ENCODE assay signal across 21 cellular contexts in the genomic region with DNA sequence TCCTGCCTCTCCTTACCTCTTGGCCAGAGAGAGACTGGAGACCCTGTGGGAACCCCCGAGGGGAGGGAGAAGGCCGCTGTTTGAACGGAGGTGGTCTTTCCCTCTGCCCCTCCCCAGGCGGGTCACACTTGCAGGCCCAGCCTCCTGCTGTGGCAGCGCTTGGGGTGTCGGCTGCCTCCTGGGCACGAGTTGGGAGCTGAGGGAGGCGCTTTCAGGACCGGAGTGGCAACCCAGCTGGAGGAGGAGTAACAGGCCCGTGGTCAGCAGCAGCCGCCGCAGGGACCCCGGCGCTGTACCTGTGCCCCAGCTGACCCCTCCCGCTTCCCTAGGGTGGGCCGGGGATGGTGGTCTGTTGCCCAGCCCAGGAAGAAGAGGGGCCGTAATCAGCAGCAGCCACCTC.
DNase-seq lines count a peak whose midpoint lies in the region; ATAC-seq and TF ChIP-seq lines count a peak whose summit lies in the region.
"Had no signal": no experiment of that assay in that cellular context is flagged by ENCODE, and none has a peak within 500 bp of the region (broad histone marks: within the 10 kb centered on the region; RNA-seq: fewer than 3 reads in every experiment).

No MANE protein-coding gene starts in this region.

- H3K9me3 Mint-ChIP-seq in activated naive CD8-positive, alpha-beta T cell treated with anti-CD3 and anti-CD28 coated beads, Interleukin-2, amount 10 ng/mL, durations not matched to agents 7 days and 5 days = no peaks in the 10 kb centered on the region
- no peaks in the 10 kb centered on the region for H3K9me3 Mint-ChIP-seq in activated naive CD8-positive, alpha-beta T cell treated with anti-CD3 and anti-CD28 coated beads, Interleukin-2, amount 50 U/mL, for 24 hours
- H3K9me3 Mint-ChIP-seq: activated CD4-positive, alpha-beta memory T cell treated with anti-CD3 and anti-CD28 coated beads for 36 hours; activated naive CD8-positive, alpha-beta T cell treated with anti-CD3 and anti-CD28 coated beads for 36 hours; CD4-positive, alpha-beta T cell; dendritic cell treated with granulocyte-macrophage colony-stimulating factor and Interleukin-4, amounts not matched to agents 40 ng/mL and 50 ng/mL, for 4 days; nephron had no signal

- peaks cover 85% of the 10 kb centered on the region for H3K4me1 ChIP-seq in Panc1 (ENCODE audit: control insufficient read depth, insufficient read depth, low read length)
- H3K4me1 ChIP-seq in iPS-18a (ENCODE audit: control insufficient read depth, low read depth, low read length) = peaks cover 30% of the 10 kb centered on the region
- H3K4me1 ChIP-seq in stomach smooth muscle (ENCODE audit: control insufficient read depth, insufficient read depth, low read length) = peaks cover 70% of the 10 kb centered on the region

- no peak overlapping the region for H3K4me3 Mint-ChIP-seq in activated naive CD8-positive, alpha-beta T cell treated with anti-CD3 and anti-CD28 coated beads, Interleukin-2, amount 10 ng/mL, durations not matched to agents 7 days and 5 days
- H3K4me3 Mint-ChIP-seq in activated naive CD8-positive, alpha-beta T cell treated with anti-CD3 and anti-CD28 coated beads, Interleukin-2, amount 50 U/mL, for 24 hours = no peak overlapping the region
- H3K4me3 Mint-ChIP-seq: activated CD4-positive, alpha-beta memory T cell treated with anti-CD3 and anti-CD28 coated beads for 36 hours; CD4-positive, alpha-beta T cell; dendritic cell treated with granulocyte-macrophage colony-stimulating factor and Interleukin-4, amounts not matched to agents 40 ng/mL and 50 ng/mL, for 4 days; nephron had no signal

- H3K9me3 ChIP-seq in Panc1 (ENCODE audit: control insufficient read depth, insufficient read depth, low read depth, low read length) = no peaks in the 10 kb centered on the region
- no peaks in the 10 kb centered on the region for H3K9me3 ChIP-seq in iPS-18a (ENCODE audit: control insufficient read depth, low read depth, low read length)
- H3K9me3 ChIP-seq in stomach smooth muscle (ENCODE audit: control insufficient read depth in 2 of 2, low read length in 2 of 2) = no peaks in the 10 kb centered on the region
- H3K9me3 ChIP-seq: A549, lower lobe of right lung, MG63 had no signal

- BruUV-seq in Panc1 (replicated peaks; lab: Mats Ljungman, UMichigan) = no TSS peak

- H3K4me1 Mint-ChIP-seq in activated naive CD8-positive, alpha-beta T cell treated with anti-CD3 and anti-CD28 coated beads, Interleukin-2, amount 10 ng/mL, durations not matched to agents 7 days and 5 days = peaks cover 31% of the 10 kb centered on the region
- H3K4me1 Mint-ChIP-seq in activated naive CD8-positive, alpha-beta T cell treated with anti-CD3 and anti-CD28 coated beads, Interleukin-2, amount 50 U/mL, for 24 hours = peaks cover 42% of the 10 kb centered on the region

- no peak for DNase-seq in activated naive CD8-positive, alpha-beta T cell treated with anti-CD3 and anti-CD28 coated beads, Interleukin-2, amount 10 ng/mL, durations not matched to agents 7 days and 5 days
- DNase-seq in activated naive CD8-positive, alpha-beta T cell treated with anti-CD3 and anti-CD28 coated beads, Interleukin-2, amount 50 U/mL, for 24 hours = no peak
- DNase-seq in Panc1 (ENCODE audit: low read depth, low spot score) (no peak), pons (ENCODE audit: low spot score) (no peak), AML-193 (lab: John Stamatoyannopoulos, UW) (no peak), SKM-1 treated with dmso at 0.1 percent for 144 hours (lab: John Stamatoyannopoulos, UW; ENCODE audit: unreplicated experiment) (no peak)
- DNase-seq: activated CD4-positive, alpha-beta memory T cell treated with anti-CD3 and anti-CD28 coated beads for 36 hours; activated naive CD8-positive, alpha-beta T cell treated with anti-CD3 and anti-CD28 coated beads for 36 hours; DMS79 treated with DMSO at 0.1 percent for 48 hours; erythroblast; lower lobe of right lung; MG63; NCI-H1694 treated with DMSO at 0.1 percent for 48 hours; NCI-H446 treated with DMSO at 0.1 percent for 48 hours; T-helper 1 cell had no signal

- CTCF ChIA-PET in Panc1 (lab: Charles Lee) = no interaction called here

- ATAC-seq in activated naive CD8-positive, alpha-beta T cell treated with anti-CD3 and anti-CD28 coated beads, Interleukin-2, amount 10 ng/mL, durations not matched to agents 7 days and 5 days (ENCODE audit: low read depth) = no peak
- ATAC-seq in activated naive CD8-positive, alpha-beta T cell treated with anti-CD3 and anti-CD28 coated beads, Interleukin-2, amount 50 U/mL, for 24 hours = no peak
- ATAC-seq in Panc1 = no peak
- ATAC-seq: lower lobe of right lung had no signal

- H3K27ac Mint-ChIP-seq in activated naive CD8-positive, alpha-beta T cell treated with anti-CD3 and anti-CD28 coated beads, Interleukin-2, amount 10 ng/mL, durations not matched to agents 7 days and 5 days = peak overlapping the region; percentile 51
- H3K27ac Mint-ChIP-seq in activated naive CD8-positive, alpha-beta T cell treated with anti-CD3 and anti-CD28 coated beads, Interleukin-2, amount 50 U/mL, for 24 hours = no peak overlapping the region
- H3K27ac Mint-ChIP-seq: activated CD4-positive, alpha-beta memory T cell treated with anti-CD3 and anti-CD28 coated beads for 36 hours; activated naive CD8-positive, alpha-beta T cell treated with anti-CD3 and anti-CD28 coated beads for 36 hours; dendritic cell treated with granulocyte-macrophage colony-stimulating factor and Interleukin-4, amounts not matched to agents 40 ng/mL and 50 ng/mL, for 4 days had no signal

- H3K27me3 Mint-ChIP-seq in activated naive CD8-positive, alpha-beta T cell treated with anti-CD3 and anti-CD28 coated beads, Interleukin-2, amount 10 ng/mL, durations not matched to agents 7 days and 5 days = no peaks in the 10 kb centered on the region
- H3K27me3 Mint-ChIP-seq in activated naive CD8-positive, alpha-beta T cell treated with anti-CD3 and anti-CD28 coated beads, Interleukin-2, amount 50 U/mL, for 24 hours = no peaks in the 10 kb centered on the region
- H3K27me3 Mint-ChIP-seq: activated CD4-positive, alpha-beta memory T cell treated with anti-CD3 and anti-CD28 coated beads for 36 hours; activated naive CD8-positive, alpha-beta T cell treated with anti-CD3 and anti-CD28 coated beads for 36 hours; CD4-positive, alpha-beta T cell; dendritic cell treated with granulocyte-macrophage colony-stimulating factor and Interleukin-4, amounts not matched to agents 40 ng/mL and 50 ng/mL, for 4 days had no signal

- no peak overlapping the region for H3K9ac ChIP-seq in iPS-18a (ENCODE audit: low read length)
- peak overlapping the region; percentile 12 to 21 for H3K9ac ChIP-seq in stomach smooth muscle (ENCODE audit: low read length in 2 of 2)

- TF ChIP-seq CTCF in Panc1 (IDR thresholded peaks at IDR 0.05) = no peak

- H3K27me3 ChIP-seq in Panc1 (ENCODE audit: control insufficient read depth, insufficient read depth, low read length) (no peaks in the 10 kb centered on the region), iPS-18a (ENCODE audit: control insufficient read depth, insufficient read depth, low read length) (no peaks in the 10 kb centered on the region), stomach smooth muscle (ENCODE audit: control insufficient read depth in 1 of 2, insufficient read depth in 2 of 2, low read length in 2 of 2) (no peaks in the 10 kb centered on the region)
- H3K27me3 ChIP-seq: MG63 had no signal

- POLR2A ChIA-PET in activated naive CD8-positive, alpha-beta T cell treated with anti-CD3 and anti-CD28 coated beads, Interleukin-2, amount 10 ng/mL, durations not matched to agents 7 days and 5 days (lab: Charles Lee) = interaction anchor here (0.9 to 6.5 kb wide), 3 partner anchors 11 to 88 kb away, joined by 4 to 58 read pairs (median 5); no protein-coding TSS in a partner anchor
- POLR2A ChIA-PET in Panc1 (lab: Charles Lee) = no interaction called here

- H3K36me3 ChIP-seq in Panc1 (ENCODE audit: control insufficient read depth, insufficient read depth, low read length) (no peaks in the 10 kb centered on the region), iPS-18a (ENCODE audit: control insufficient read depth, low read depth, low read length) (no peaks in the 10 kb centered on the region), stomach smooth muscle (ENCODE audit: control insufficient read depth in 2 of 2, insufficient read depth in 2 of 2, low read length in 2 of 2) (no peaks in the 10 kb centered on the region)

- H3K36me3 Mint-ChIP-seq in activated naive CD8-positive, alpha-beta T cell treated with anti-CD3 and anti-CD28 coated beads, Interleukin-2, amount 10 ng/mL, durations not matched to agents 7 days and 5 days = peaks cover 8% of the 10 kb centered on the region
- H3K36me3 Mint-ChIP-seq in activated naive CD8-positive, alpha-beta T cell treated with anti-CD3 and anti-CD28 coated beads, Interleukin-2, amount 50 U/mL, for 24 hours (ENCODE audit: low read depth) = no peaks in the 10 kb centered on the region
- H3K36me3 Mint-ChIP-seq: activated CD4-positive, alpha-beta memory T cell treated with anti-CD3 and anti-CD28 coated beads for 36 hours; activated naive CD8-positive, alpha-beta T cell treated with anti-CD3 and anti-CD28 coated beads for 36 hours had no signal

- H3K27ac ChIP-seq in Panc1 (ENCODE audit: low read length) (peak overlapping the region; percentile 83), iPS-18a (ENCODE audit: low read length) (no peak overlapping the region), stomach smooth muscle (ENCODE audit: low read length) (peak overlapping the region; percentile 100)
- H3K27ac ChIP-seq: lower lobe of right lung had no signal

- in situ Hi-C loops in Panc1 (cut with HindIII; ENCODE audit: low pct_unique_long_range_greater_than_20kb, low sequenced_read_pairs) = no loop called here

- intact Hi-C loops in Panc1 (cut with micrococcal nuclease; ENCODE audit: unreplicated experiment) = no loop called here

- no peak overlapping the region for H3K4me3 ChIP-seq in Panc1 (ENCODE audit: low read depth in 2 of 2, low read length in 2 of 2)
- peak overlapping the region; percentile 13 for H3K4me3 ChIP-seq in iPS-18a (ENCODE audit: low read length)
- H3K4me3 ChIP-seq in stomach smooth muscle (ENCODE audit: low read length in 2 of 2) = no peak overlapping the region
- H3K4me3 ChIP-seq: A549, lower lobe of right lung, MG63 had no signal
